In genomic region chr2:222670191-222671038, GRCh38 we compare ENCODE assay signal across 23 cellular contexts. TPM values are rescaled to one million over a fixed set of nuclear protein-coding genes. Genes with fewer than 3 reads are reported as not detected.
A peak's percentile ranks its signal among the peaks of the same experiment; 100 is the strongest.
DNase-seq lines count a peak whose midpoint lies in the region; ATAC-seq and TF ChIP-seq lines count a peak whose summit lies in the region.
"Had no signal": no experiment of that assay in that cellular context is flagged by ENCODE, and none has a peak within 500 bp of the region (broad histone marks: within the 10 kb centered on the region; RNA-seq: fewer than 3 reads in every experiment).

No MANE protein-coding gene starts in this region.

- peaks cover 0 to 2% (median 0%) of the 10 kb centered on the region in 8 donors for H3K9me3 Mint-ChIP-seq in CD4-positive, alpha-beta memory T cell
- H3K9me3 Mint-ChIP-seq in neural crest cell, result no peaks in the 10 kb centered on the region
- H3K9me3 Mint-ChIP-seq: activated CD4-positive, alpha-beta T cell treated with anti-CD3 and anti-CD28 coated beads, Interleukin-2, amount 10 ng/mL, durations not matched to agents 24 days and 14 days; activated naive CD4-positive, alpha-beta T cell treated with anti-CD3 and anti-CD28 coated beads, Interleukin-2, amount 50 U/mL, for 24 hours; IgD-negative memory B cell; immature natural killer cell had no signal

- TF ChIP-seq EP300 in upper lobe of left lung (IDR thresholded peaks at IDR 0.05), result no peak

- peak overlapping the region in 5 of 8 donors; percentile 17 to 58 (median 27) for H3K4me3 Mint-ChIP-seq in CD4-positive, alpha-beta memory T cell
- H3K4me3 Mint-ChIP-seq in T-helper 17 cell (peak overlapping the region; percentile 51), neural crest cell (peak overlapping the region; percentile 78)
- H3K4me3 Mint-ChIP-seq: activated CD4-positive, alpha-beta T cell treated with anti-CD3 and anti-CD28 coated beads, Interleukin-2, amount 10 ng/mL, durations not matched to agents 24 days and 14 days; activated naive CD4-positive, alpha-beta T cell treated with anti-CD3 and anti-CD28 coated beads, Interleukin-2, amount 50 U/mL, for 24 hours; immature natural killer cell had no signal

- no peak overlapping the region for H3K4me3 ChIP-seq in CD4-positive, alpha-beta memory T cell (ENCODE audit: low read length in 2 of 2)
- H3K4me3 ChIP-seq in iPS-18a (ENCODE audit: low read length), result peak overlapping the region; percentile 70
- no peak overlapping the region for H3K4me3 ChIP-seq in upper lobe of left lung
- no peak overlapping the region for H3K4me3 ChIP-seq in left lung

- H3K36me3 ChIP-seq in CD4-positive, alpha-beta memory T cell (ENCODE audit: insufficient read depth, low read length), result no peaks in the 10 kb centered on the region
- no peaks in the 10 kb centered on the region for H3K36me3 ChIP-seq in iPS-18a (ENCODE audit: control insufficient read depth, low read depth, low read length)
- H3K36me3 ChIP-seq in upper lobe of left lung, result no peaks in the 10 kb centered on the region
- no peaks in the 10 kb centered on the region for H3K36me3 ChIP-seq in left lung
- H3K36me3 ChIP-seq: heart right ventricle, neutrophil, suprapubic skin had no signal

- 73 to 83% methylated on average over 9 of the region's 9 CpGs for WGBS in upper lobe of left lung, 2 donors

- no peak overlapping the region for H3K27ac ChIP-seq in CD4-positive, alpha-beta memory T cell (ENCODE audit: low read depth, low read length)
- no peak overlapping the region for H3K27ac ChIP-seq in iPS-18a (ENCODE audit: low read length)
- no peak overlapping the region for H3K27ac ChIP-seq in upper lobe of left lung
- H3K27ac ChIP-seq in left lung, result no peak overlapping the region
- H3K27ac ChIP-seq: RWPE1, suprapubic skin had no signal

- TF ChIP-seq CTCF in neural crest cell (conservative IDR thresholded peaks at IDR 0.05) (no peak), upper lobe of left lung (IDR thresholded peaks at IDR 0.05) (no peak), left lung (IDR thresholded peaks at IDR 0.05) (no peak)

- no peaks in the 10 kb centered on the region for H3K36me3 Mint-ChIP-seq in CD4-positive, alpha-beta memory T cell
- H3K36me3 Mint-ChIP-seq in T-helper 17 cell (ENCODE audit: low read depth) (no peaks in the 10 kb centered on the region), neural crest cell (ENCODE audit: low read depth) (no peaks in the 10 kb centered on the region)
- H3K36me3 Mint-ChIP-seq: activated naive CD4-positive, alpha-beta T cell treated with anti-CD3 and anti-CD28 coated beads, Interleukin-2, amount 50 U/mL, for 24 hours; IgD-negative memory B cell; immature natural killer cell had no signal

- POLR2A ChIA-PET in CD4-positive, alpha-beta memory T cell (lab: Charles Lee; ENCODE audit: partially characterized antibody), result no interaction called here

- H3K4me1 Mint-ChIP-seq in CD4-positive, alpha-beta memory T cell, result peaks cover 4 to 10% (median 8%) of the 10 kb centered on the region in 4 donors
- peaks cover 11% of the 10 kb centered on the region for H3K4me1 Mint-ChIP-seq in T-helper 17 cell
- H3K4me1 Mint-ChIP-seq in neural crest cell, result peaks cover 24% of the 10 kb centered on the region
- H3K4me1 Mint-ChIP-seq: immature natural killer cell had no signal

- intact Hi-C loops in CD4-positive, alpha-beta memory T cell (cut with micrococcal nuclease), result no loop called here
- intact Hi-C loops in left lung (cut with DNase I), result no loop called here

- H3K9ac ChIP-seq in iPS-18a (ENCODE audit: low read length), result no peak overlapping the region
- H3K9ac ChIP-seq: SK-N-SH had no signal

- DNase-seq in CD4-positive, alpha-beta memory T cell, result no peak
- DNase-seq in T-helper 17 cell, result no peak
- DNase-seq in neural crest cell (ENCODE audit: low read depth, low spot score), result no peak
- DNase-seq in upper lobe of left lung, result no peak
- no peak for DNase-seq in left lung
- no peak for DNase-seq in activated CD4-positive, alpha-beta T cell treated with anti-CD3 and anti-CD28 coated beads, Interleukin-2, amount 50 U/mL, for 4 hours
- DNase-seq: activated CD4-positive, alpha-beta T cell treated with anti-CD3 and anti-CD28 coated beads, Interleukin-2, amount 10 ng/mL, durations not matched to agents 24 days and 14 days; DND-41; effector CD4-positive, alpha-beta T cell; immature natural killer cell; NCI-H187 treated with DMSO at 0.1 percent for 48 hours; T-helper 2 cell had no signal

- TF ChIP-seq POLR2A in upper lobe of left lung (IDR thresholded peaks at IDR 0.05) (no peak), GM18505 (IDR thresholded peaks at IDR 0.05; ENCODE audit: borderline replicate concordance, extremely low read depth, insufficient read depth, insufficient read length) (no peak)

- CTCF ChIA-PET in CD4-positive, alpha-beta memory T cell (lab: Charles Lee; ENCODE audit: partially characterized antibody), result interaction anchor here (0.7 to 1.5 kb wide), 3 partner anchors 9 to 28 kb away, joined by 3 read pairs; no protein-coding TSS in a partner anchor

- ATAC-seq in T-helper 17 cell (no peak), upper lobe of left lung (ENCODE audit: low FRiP score in 2 of 2) (no peak), GM18505 (IDR thresholded peaks at IDR 0.05; ENCODE audit: unreplicated experiment) (no peak), left lung (no peak)

- H3K27me3 ChIP-seq in CD4-positive, alpha-beta memory T cell (ENCODE audit: insufficient read depth, low read length), result no peaks in the 10 kb centered on the region
- H3K27me3 ChIP-seq in iPS-18a (ENCODE audit: control insufficient read depth, insufficient read depth, low read length), result peaks cover 35% of the 10 kb centered on the region
- H3K27me3 ChIP-seq in upper lobe of left lung, result no peaks in the 10 kb centered on the region
- H3K27me3 ChIP-seq in left lung, result peaks cover 8 to 43% of the 10 kb centered on the region in 2 donors

- H3K4me1 ChIP-seq in CD4-positive, alpha-beta memory T cell (ENCODE audit: insufficient read depth, low read length), result peaks cover 9% of the 10 kb centered on the region
- H3K4me1 ChIP-seq in iPS-18a (ENCODE audit: control insufficient read depth, low read depth, low read length) (no peaks in the 10 kb centered on the region), upper lobe of left lung (peaks cover 6 to 17% (median 12%) of the 10 kb centered on the region in 4 donors), left lung (peaks cover 7 to 28% of the 10 kb centered on the region in 2 donors)

- no peak overlapping the region for H3K27ac Mint-ChIP-seq in CD4-positive, alpha-beta memory T cell
- no peak overlapping the region for H3K27ac Mint-ChIP-seq in T-helper 17 cell
- no peak overlapping the region for H3K27ac Mint-ChIP-seq in neural crest cell (ENCODE audit: unreplicated experiment)
- H3K27ac Mint-ChIP-seq: activated CD4-positive, alpha-beta T cell treated with anti-CD3 and anti-CD28 coated beads, Interleukin-2, amount 10 ng/mL, durations not matched to agents 24 days and 14 days; activated naive CD4-positive, alpha-beta T cell treated with anti-CD3 and anti-CD28 coated beads, Interleukin-2, amount 50 U/mL, for 24 hours; IgD-negative memory B cell; immature natural killer cell had no signal

- H3K27me3 Mint-ChIP-seq in CD4-positive, alpha-beta memory T cell, result peaks cover 30 to 47% of the 10 kb centered on the region in 2 donors
- H3K27me3 Mint-ChIP-seq in T-helper 17 cell (peaks cover 71% of the 10 kb centered on the region), neural crest cell (ENCODE audit: low read depth) (peaks cover 48% of the 10 kb centered on the region)

- H3K9me3 ChIP-seq in CD4-positive, alpha-beta memory T cell (ENCODE audit: control insufficient read depth in 1 of 2, low read length in 2 of 2), result no peaks in the 10 kb centered on the region
- H3K9me3 ChIP-seq in T-helper 17 cell (ENCODE audit: control insufficient read depth, low read length, poor library complexity, severe bottlenecking) (no peaks in the 10 kb centered on the region), iPS-18a (ENCODE audit: control insufficient read depth, low read depth, low read length) (no peaks in the 10 kb centered on the region), upper lobe of left lung (no peaks in the 10 kb centered on the region), left lung (no peaks in the 10 kb centered on the region)
- H3K9me3 ChIP-seq: heart right ventricle, neutrophil, SK-N-SH, suprapubic skin had no signal

RNA-seq across cellular contexts. Expression of gene MOGAT1, which starts 1.0 kb away (rescaled TPM):
- total RNA-seq in CD4-positive, alpha-beta memory T cell, result not detected
- polyA plus RNA-seq in CD4-positive, alpha-beta memory T cell, result not detected
- total RNA-seq in T-helper 17 cell (not detected), neural crest cell (0.30 TPM in 1 of 2 replicates, not detected in the other), upper lobe of left lung (1 to 10 TPM in 4 of 6 donors, under 1 TPM in 2; 0.46 to 4.4 (median 1.1) TPM), left lung (under 1 TPM in 1 of 2 donors, not detected in 1; 0.26 TPM)
- total RNA-seq: A673; activated CD4-positive, alpha-beta T cell treated with anti-CD3 and anti-CD28 coated beads, Interleukin-2, amount 10 ng/mL, durations not matched to agents 24 days and 14 days; suprapubic skin had no signal
- polyA plus RNA-seq: BJ, IgD-negative memory B cell, immature natural killer cell, SK-N-SH had no signal

RNA-seq across cellular contexts. Expression of gene FARSB, which starts 14.5 kb away (rescaled TPM):
- total RNA-seq in CD4-positive, alpha-beta memory T cell, result 10 to 100 TPM; 11.2 to 11.8 TPM
- polyA plus RNA-seq in CD4-positive, alpha-beta memory T cell, result 10 to 100 TPM; 26.1 to 36.8 TPM
- total RNA-seq in T-helper 17 cell, result 10 to 100 TPM; 12.5 to 13.2 TPM
- 38.7 and 39.9 TPM in 2 replicates for total RNA-seq in neural crest cell
- 10 to 100 TPM in 3 of 6 donors, 1 to 10 TPM in 3; 2.0 to 12.5 (median 10.2) TPM for total RNA-seq in upper lobe of left lung
- 10 to 100 TPM; 12.4 to 23.1 TPM for total RNA-seq in left lung

Comparison
In these comparisons a context has a peak if more than half of its experiments do, and no peak if none do; other contexts are left out.
1. H3K4me3 Mint-ChIP-seq: peak in every context shown above with its lines; median percentile 78 in neural crest cell; 51 in T-helper 17 cell; 27 in CD4-positive, alpha-beta memory T cell.